In genomic region chr1:45095450-45095849, GRCh38 we compare ENCODE assay signal across 28 cellular contexts.
"Had no signal": no experiment of that assay in that cellular context is flagged by ENCODE, and none has a peak within 500 bp of the region (broad histone marks: within the 10 kb centered on the region; RNA-seq: fewer than 3 reads in every experiment).

No MANE protein-coding gene starts in this region.

- H3K4me1 Mint-ChIP-seq: mesothelial cell of epicardium, naive B cell had no signal

- H3K4me3 Mint-ChIP-seq: dendritic cell treated with granulocyte-macrophage colony-stimulating factor and Interleukin-4, amounts not matched to agents 40 ng/mL and 50 ng/mL, for 4 days; effector memory CD8-positive, alpha-beta T cell; endodermal cell; mesothelial cell of epicardium; naive B cell had no signal

- H3K27ac ChIP-seq: colonic mucosa, epithelial cell of prostate, esophagus squamous epithelium, gastrocnemius medialis, heart right ventricle, left lung, lower lobe of right lung had no signal

- H3K27ac Mint-ChIP-seq: dendritic cell treated with granulocyte-macrophage colony-stimulating factor and Interleukin-4, amounts not matched to agents 40 ng/mL and 50 ng/mL, for 4 days; effector memory CD8-positive, alpha-beta T cell; endodermal cell; mesothelial cell of epicardium; naive B cell had no signal

- H3K9me3 Mint-ChIP-seq: dendritic cell treated with granulocyte-macrophage colony-stimulating factor and Interleukin-4, amounts not matched to agents 40 ng/mL and 50 ng/mL, for 4 days; effector memory CD8-positive, alpha-beta T cell had no signal

- H3K27me3 Mint-ChIP-seq: dendritic cell treated with granulocyte-macrophage colony-stimulating factor and Interleukin-4, amounts not matched to agents 40 ng/mL and 50 ng/mL, for 4 days had no signal

- H3K4me1 ChIP-seq: colonic mucosa, gastrocnemius medialis, heart right ventricle, left lung, lower lobe of right lung had no signal

- FAIRE-seq: endometrium, islet of Langerhans, keratinocyte had no signal

- H3K36me3 ChIP-seq: colonic mucosa, esophagus squamous epithelium, gastrocnemius medialis, heart right ventricle, left lung, lower lobe of right lung had no signal

- H3K36me3 Mint-ChIP-seq: mesothelial cell of epicardium, naive B cell had no signal

- H3K9me3 ChIP-seq: colonic mucosa, esophagus squamous epithelium, gastrocnemius medialis, heart right ventricle, left lung, lower lobe of right lung, mucosa of descending colon had no signal

- H3K4me3 ChIP-seq: colonic mucosa, esophagus squamous epithelium, gastrocnemius medialis, heart right ventricle, left lung, lower lobe of right lung, mucosa of descending colon had no signal

- DNase-seq: colonic mucosa; cortex of kidney; effector CD8-positive, alpha-beta T cell; effector memory CD8-positive, alpha-beta T cell; endodermal cell; erythroblast; esophagus squamous epithelium; foreskin fibroblast; foreskin melanocyte; gastrocnemius medialis; glutamatergic neuron; head of caudate nucleus; heart right ventricle; hippocampal formation; left cardiac atrium; left lung; left ventricle myocardium superior; lower lobe of right lung; mesenchymal stem cell; mucosa of descending colon; naive B cell had no signal

- H3K27me3 ChIP-seq: colonic mucosa, esophagus squamous epithelium, gastrocnemius medialis, heart right ventricle, left lung had no signal

- ATAC-seq: effector memory CD8-positive, alpha-beta T cell; esophagus mucosa; gastrocnemius medialis; heart right ventricle; left cardiac atrium; left lung; left ventricle myocardium superior; lower lobe of right lung; mucosa of descending colon had no signal
